In the genomic region with DNA sequence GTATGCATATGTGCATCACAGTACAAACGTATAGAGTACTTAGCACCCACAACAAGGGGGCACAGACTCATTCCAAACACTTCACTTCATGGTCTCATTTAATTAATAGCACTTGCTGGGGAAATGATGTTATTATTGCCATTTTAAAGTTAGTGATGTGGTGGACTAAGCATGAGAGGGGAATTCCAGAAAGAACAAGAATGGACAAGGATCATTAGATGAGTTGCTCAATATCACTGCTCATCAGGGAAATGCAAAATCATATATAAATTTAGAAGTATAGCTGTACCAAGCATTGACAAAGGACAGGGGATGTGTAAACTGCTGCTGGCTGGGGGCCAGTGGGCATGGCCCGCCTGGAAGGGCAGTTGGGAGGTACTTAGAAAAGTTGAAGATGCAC, we compare ENCODE assay signal across 18 cellular contexts. TPM values are rescaled to one million over a fixed set of nuclear protein-coding genes. Genes with fewer than 3 reads are reported as not detected.
DNase-seq lines count a peak whose midpoint lies in the region; ATAC-seq, FAIRE-seq and TF ChIP-seq lines count a peak whose summit lies in the region.
"Had no signal": no experiment of that assay in that cellular context is flagged by ENCODE, and none has a peak within 500 bp of the region (broad histone marks: within the 10 kb centered on the region; RNA-seq: fewer than 3 reads in every experiment).

No MANE protein-coding gene starts in this region.

- dilution Hi-C loops in keratinocyte (cut with MboI; ENCODE audit: extremely low pct_ligation_motif_present, low sequenced_read_pairs): no loop called here

- no peak for TF ChIP-seq CTCF in keratinocyte (optimal IDR thresholded peaks at IDR 0.05 in 1 of 3, IDR thresholded peaks at IDR 0.05 in 1 of 3, conservative IDR thresholded peaks at IDR 0.05 in 1 of 3; ENCODE audit: extremely low read depth in 1 of 3, insufficient read depth in 2 of 3, low read length in 3 of 3)
- TF ChIP-seq CTCF in adrenal gland (IDR thresholded peaks at IDR 0.05): no peak
- no peak for TF ChIP-seq CTCF in GM10266 (IDR thresholded peaks at IDR 0.05; ENCODE audit: control insufficient read depth, insufficient read depth, low read depth, missing control alignments)

- no peak overlapping the region for H2AFZ ChIP-seq in keratinocyte (ENCODE audit: control insufficient read depth, low read length)

- intact Hi-C loops in cardiac septum (cut with DNase I): no loop called here
- intact Hi-C loops in left cardiac atrium (cut with DNase I): no loop called here
- intact Hi-C loops in adrenal gland (cut with DNase I): no loop called here

- no peak overlapping the region for H3K4me2 ChIP-seq in keratinocyte (ENCODE audit: control insufficient read depth, extremely low read depth, insufficient read depth, low read depth, low read length)
- H3K4me2 ChIP-seq: BLaER1 had no signal

- no peaks in the 10 kb centered on the region for H3K9me3 ChIP-seq in keratinocyte (ENCODE audit: control insufficient read depth, low read depth, low read length)
- peaks cover 0 to 9% (median 0%) of the 10 kb centered on the region in 3 donors for H3K9me3 ChIP-seq in adrenal gland (replicated peaks in 1 of 3)
- H3K9me3 ChIP-seq: HAP-1 had no signal

- no peak overlapping the region for H3K4me3 ChIP-seq in keratinocyte (ENCODE audit: control insufficient read depth in 2 of 3, extremely low read depth in 1 of 3, insufficient read depth in 2 of 3, low read depth in 1 of 3, low read length in 3 of 3)
- H3K4me3 ChIP-seq in adrenal gland: no peak overlapping the region
- H3K4me3 ChIP-seq: BLaER1, HAP-1 had no signal

- H3K27ac ChIP-seq in epithelial cell of prostate (no peak overlapping the region), keratinocyte (ENCODE audit: control insufficient read depth, insufficient read depth, low read length) (peak overlapping the region; percentile 8), adrenal gland (no peak overlapping the region)
- H3K27ac ChIP-seq: BLaER1 had no signal

- no peaks in the 10 kb centered on the region for H3K79me2 ChIP-seq in keratinocyte (ENCODE audit: control insufficient read depth, insufficient read depth, low read length)

- H3K27me3 ChIP-seq in keratinocyte (ENCODE audit: control insufficient read depth, extremely low read depth, insufficient read depth, low read length) (no peaks in the 10 kb centered on the region), adrenal gland (peaks cover 4% of the 10 kb centered on the region)
- H3K27me3 ChIP-seq: BLaER1 had no signal

- H3K9me1 ChIP-seq in keratinocyte (ENCODE audit: control insufficient read depth, extremely low read depth, insufficient read depth, low read length): no peaks in the 10 kb centered on the region

- DNase-seq in cardiac septum (ENCODE audit: low spot score) (peak; percentile 33), left cardiac atrium (no peak), epithelial cell of prostate (ENCODE audit: low read depth, low spot score) (peak; percentile 20), keratinocyte (ENCODE audit: low read depth, low spot score) (no peak), pons (ENCODE audit: low spot score) (no peak), adrenal gland (no peak), GM10266 (ENCODE audit: extremely low spot score) (no peak)
- DNase-seq: 8988T; AML-193; Caco-2; CD8-positive, alpha-beta memory T cell; DND-41; GDM1; GOT3 had no signal

- TF ChIP-seq POLR2A in adrenal gland (IDR thresholded peaks at IDR 0.05): no peak

- no peak for ATAC-seq in left cardiac atrium

- no peaks in the 10 kb centered on the region for H4K20me1 ChIP-seq in keratinocyte (ENCODE audit: control insufficient read depth, extremely low read depth, insufficient read depth, low read length)
- H4K20me1 ChIP-seq: BLaER1 had no signal

- peak; percentile 58 for FAIRE-seq in keratinocyte (lab: Jason Lieb, UNC)
- FAIRE-seq: GM19239 had no signal

- H3K36me3 ChIP-seq in keratinocyte (ENCODE audit: control insufficient read depth in 2 of 2, extremely low read depth in 1 of 2, insufficient read depth in 2 of 2, low read length in 2 of 2): no peaks in the 10 kb centered on the region
- H3K36me3 ChIP-seq in adrenal gland (replicated peaks in 1 of 2): no peaks in the 10 kb centered on the region
- H3K36me3 ChIP-seq: BLaER1, HAP-1 had no signal

- H3K4me1 ChIP-seq in keratinocyte (ENCODE audit: control insufficient read depth, extremely low read depth, insufficient read depth, low read length) (peaks cover 38% of the 10 kb centered on the region), adrenal gland (replicated peaks in 1 of 2) (no peaks in the 10 kb centered on the region)
- H3K4me1 ChIP-seq: BLaER1, Caco-2, HAP-1 had no signal

- 63 to 71% (median 70%) methylated on average over 2 of the region's 2 CpGs for WGBS in adrenal gland, 4 donors

- no peak overlapping the region for H3K9ac ChIP-seq in keratinocyte (ENCODE audit: control insufficient read depth, extremely low read depth, insufficient read depth, low read length)
- H3K9ac ChIP-seq: BLaER1 had no signal

RNA-seq across cellular contexts. Expression of a gene that starts 14.7 kb away (rescaled TPM):
- not detected for total RNA-seq in cardiac septum
- not detected for total RNA-seq in left cardiac atrium
- polyA plus RNA-seq in keratinocyte: 0.05 TPM in 1 of 3 replicates, not detected in the others
- polyA plus RNA-seq in keratinocyte (2011; ENCODE audit: low read depth): not detected
- polyA plus RNA-seq in keratinocyte (2011; cell fraction: cytosol; rRNA removed): not detected in 2 replicates
- polyA plus RNA-seq in keratinocyte (2011; cell fraction: nucleus; rRNA removed): not detected in 2 replicates
- 0.10 TPM in 1 of 2 replicates, not detected in the other for polyA plus RNA-seq in keratinocyte (2012; ENCODE audit: low replicate concordance)
- polyA minus RNA-seq in keratinocyte: 0.79 TPM in 1 of 3 replicates, not detected in the others
- not detected for polyA minus RNA-seq in keratinocyte (2011; cell fraction: cytosol; rRNA and poly(A)+ RNA removed)
- polyA minus RNA-seq in keratinocyte (2011; cell fraction: nucleus; rRNA and poly(A)+ RNA removed): not detected in 2 replicates
- not detected for total RNA-seq in adrenal gland
- not detected for polyA plus RNA-seq in adrenal gland
- total RNA-seq: Caco-2; CD8-positive, alpha-beta memory T cell; HT-29 had no signal
- polyA plus RNA-seq: CD8-positive, alpha-beta memory T cell had no signal

Comparison
In these comparisons a context has a peak if more than half of its experiments do, and no peak if none do; other contexts are left out.
1. DNase-seq: peak in cardiac septum (single experiment) and epithelial cell of prostate (single experiment); none in left cardiac atrium (single experiment), keratinocyte (single experiment), pons (single experiment), adrenal gland (0 of 7) and GM10266 (single experiment).